ENCODE assay signal across 14 cellular contexts in the genomic region with DNA sequence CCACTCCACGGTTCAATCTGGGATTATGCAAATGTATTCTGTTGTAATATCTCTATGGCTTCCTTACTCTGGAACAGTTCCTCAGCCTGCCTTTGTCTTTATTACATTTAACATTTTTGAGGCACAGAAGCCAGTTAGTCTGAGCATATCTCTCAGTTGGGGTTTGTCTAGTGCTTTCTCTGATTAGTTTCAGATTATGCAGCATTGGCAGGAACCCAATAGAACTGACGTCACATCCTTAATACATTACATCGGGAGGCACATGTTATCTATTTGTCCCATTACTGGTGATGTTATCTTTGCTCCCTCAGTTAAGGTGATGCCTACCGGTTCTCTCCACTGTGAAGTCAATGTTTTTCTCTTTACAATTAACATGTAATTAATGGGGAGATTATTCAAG.
A peak's percentile ranks its signal among the peaks of the same experiment; 100 is the strongest.
DNase-seq lines count a peak whose midpoint lies in the region; ATAC-seq and TF ChIP-seq lines count a peak whose summit lies in the region.
"Had no signal": no experiment of that assay in that cellular context is flagged by ENCODE, and none has a peak within 500 bp of the region (broad histone marks: within the 10 kb centered on the region; RNA-seq: fewer than 3 reads in every experiment).

No MANE protein-coding gene starts in this region.

- no CpG with 5 or more reads among the region's 4 CpGs for WGBS in mesendoderm (ENCODE audit: extremely low coverage, insufficient coverage, low lambda C conversion rate)

- H3K4me2 ChIP-seq in mesendoderm (ENCODE audit: low read length) (no peak overlapping the region), MM.1S (ENCODE audit: low read depth, low read length) (no peak overlapping the region)

- H3K9ac ChIP-seq in mesendoderm (ENCODE audit: low read length) (no peak overlapping the region), MM.1S (ENCODE audit: low read length) (no peak overlapping the region)

- H2AFZ ChIP-seq in MM.1S (ENCODE audit: low read length): no peak overlapping the region

- ATAC-seq in GM19455 (IDR thresholded peaks at IDR 0.05; ENCODE audit: unreplicated experiment): no peak
- no peak for ATAC-seq in HG02981 (IDR thresholded peaks at IDR 0.05; ENCODE audit: unreplicated experiment)
- ATAC-seq: CD8-positive, alpha-beta T cell had no signal

- H3K9me3 ChIP-seq in MM.1S (replicated peaks; ENCODE audit: insufficient read depth, low read length): no peaks in the 10 kb centered on the region
- H3K9me3 ChIP-seq: pancreas had no signal

- no peak overlapping the region for H3K27ac ChIP-seq in brain microvascular endothelial cell
- H3K27ac ChIP-seq in mesendoderm (ENCODE audit: low read depth, low read length): no peak overlapping the region
- H3K27ac ChIP-seq in MM.1S (ENCODE audit: low read length): no peak overlapping the region
- H3K27ac ChIP-seq: pancreas, spleen had no signal

- peaks cover 16% of the 10 kb centered on the region for H3K4me1 ChIP-seq in mesendoderm (ENCODE audit: control insufficient read depth, low read depth, low read length)
- no peaks in the 10 kb centered on the region for H3K4me1 ChIP-seq in MM.1S (ENCODE audit: low read length)
- H3K4me1 ChIP-seq: pancreas, spleen had no signal

- no peak overlapping the region for H4K5ac ChIP-seq in mesendoderm (ENCODE audit: low read length)

- H3K4me3 ChIP-seq in brain microvascular endothelial cell (ENCODE audit: low read depth, low read length) (no peak overlapping the region), mesendoderm (ENCODE audit: low read length) (no peak overlapping the region), MM.1S (ENCODE audit: low read length) (no peak overlapping the region)
- H3K4me3 ChIP-seq: pancreas, spleen had no signal

- H3K18ac ChIP-seq in mesendoderm (ENCODE audit: low read length): no peak overlapping the region

- no peaks in the 10 kb centered on the region for H3F3A ChIP-seq in MM.1S (ENCODE audit: insufficient read depth, low read length)

- H3K4ac ChIP-seq in mesendoderm (ENCODE audit: low read depth, low read length): no peak overlapping the region

- H3K27me3 ChIP-seq in brain microvascular endothelial cell (replicated peaks) (no peaks in the 10 kb centered on the region), mesendoderm (ENCODE audit: insufficient read depth, low read length, poor library complexity) (no peaks in the 10 kb centered on the region), MM.1S (replicated peaks; ENCODE audit: insufficient read depth, low read length) (no peaks in the 10 kb centered on the region)
- H3K27me3 ChIP-seq: pancreas had no signal

- H3K36me3 ChIP-seq in brain microvascular endothelial cell (replicated peaks): no peaks in the 10 kb centered on the region
- H3K36me3 ChIP-seq in mesendoderm (ENCODE audit: control insufficient read depth, insufficient read depth, low read length): no peaks in the 10 kb centered on the region
- no peaks in the 10 kb centered on the region for H3K36me3 ChIP-seq in MM.1S (replicated peaks; ENCODE audit: insufficient read depth, low read length)
- H3K36me3 ChIP-seq: pancreas, spleen had no signal

- TF ChIP-seq CTCF in brain microvascular endothelial cell (IDR thresholded peaks at IDR 0.05; ENCODE audit: low read depth, low read length, missing control alignments): no peak
- TF ChIP-seq CTCF in MM.1S (IDR thresholded peaks at IDR 0.05; ENCODE audit: low read length): no peak

- H3K79me2 ChIP-seq in mesendoderm (ENCODE audit: control insufficient read depth, insufficient read depth, low read length): no peaks in the 10 kb centered on the region
- no peaks in the 10 kb centered on the region for H3K79me2 ChIP-seq in MM.1S (ENCODE audit: low read length)

- peak; percentile 13 for DNase-seq in H4 (ENCODE audit: low spot score)
- peak; percentile 37 for DNase-seq in NCI-H2196 treated with DMSO at 0.1 percent for 48 hours (lab: John Stamatoyannopoulos, UW; ENCODE audit: unreplicated experiment)
- peak; percentile 86 for DNase-seq in brain microvascular endothelial cell
- DNase-seq in mesendoderm: peak; percentile 43
- no peak for DNase-seq in MM.1S
- no peak for DNase-seq in activated CD4-positive, alpha-beta T cell treated with anti-CD3 and anti-CD28 coated beads for 1 hour
- DNase-seq: activated B cell treated with CpG ODN at 0.5 μM for 24 hours; CD8-positive, alpha-beta T cell; NCI-H748 treated with DMSO at 0.1 percent for 48 hours; pancreas; SHP77 treated with DMSO at 0.1 percent for 48 hours; spleen had no signal

- no peak overlapping the region for H3K23ac ChIP-seq in mesendoderm (ENCODE audit: low read length)

- no peak overlapping the region for H2BK5ac ChIP-seq in mesendoderm (ENCODE audit: low read length)

- in situ Hi-C loops in brain microvascular endothelial cell (cut with HindIII; ENCODE audit: low pct_ligation_motif_present, low sequenced_read_pairs): no loop called here

- H2BK120ac ChIP-seq in mesendoderm (ENCODE audit: low read depth, low read length): no peak overlapping the region

- H3K9me2 ChIP-seq in MM.1S (replicated peaks; ENCODE audit: insufficient read depth, low read length): no peaks in the 10 kb centered on the region

- H4K8ac ChIP-seq in mesendoderm (ENCODE audit: low read depth, low read length): no peak overlapping the region

- H3K56ac ChIP-seq in mesendoderm (ENCODE audit: low read length): no peak overlapping the region

- H3K79me1 ChIP-seq in mesendoderm (ENCODE audit: low read length): no peaks in the 10 kb centered on the region

- H2BK15ac ChIP-seq in mesendoderm (replicated peaks; ENCODE audit: low read depth): no peak overlapping the region

- H2AK5ac ChIP-seq in mesendoderm (ENCODE audit: low read length): no peak overlapping the region

- no peaks in the 10 kb centered on the region for H4K20me1 ChIP-seq in MM.1S (ENCODE audit: insufficient read depth, low read length)

Comparison
In these comparisons a context has a peak if more than half of its experiments do, and no peak if none do; other contexts are left out.
1. DNase-seq: peak in H4 (single experiment), NCI-H2196 treated with DMSO at 0.1 percent for 48 hours (single experiment), brain microvascular endothelial cell (single experiment) and mesendoderm (single experiment); none in MM.1S (single experiment) and activated CD4-positive, alpha-beta T cell treated with anti-CD3 and anti-CD28 coated beads for 1 hour (single experiment).